ENCODE assay signal across 1 cellular context in the genomic region with DNA sequence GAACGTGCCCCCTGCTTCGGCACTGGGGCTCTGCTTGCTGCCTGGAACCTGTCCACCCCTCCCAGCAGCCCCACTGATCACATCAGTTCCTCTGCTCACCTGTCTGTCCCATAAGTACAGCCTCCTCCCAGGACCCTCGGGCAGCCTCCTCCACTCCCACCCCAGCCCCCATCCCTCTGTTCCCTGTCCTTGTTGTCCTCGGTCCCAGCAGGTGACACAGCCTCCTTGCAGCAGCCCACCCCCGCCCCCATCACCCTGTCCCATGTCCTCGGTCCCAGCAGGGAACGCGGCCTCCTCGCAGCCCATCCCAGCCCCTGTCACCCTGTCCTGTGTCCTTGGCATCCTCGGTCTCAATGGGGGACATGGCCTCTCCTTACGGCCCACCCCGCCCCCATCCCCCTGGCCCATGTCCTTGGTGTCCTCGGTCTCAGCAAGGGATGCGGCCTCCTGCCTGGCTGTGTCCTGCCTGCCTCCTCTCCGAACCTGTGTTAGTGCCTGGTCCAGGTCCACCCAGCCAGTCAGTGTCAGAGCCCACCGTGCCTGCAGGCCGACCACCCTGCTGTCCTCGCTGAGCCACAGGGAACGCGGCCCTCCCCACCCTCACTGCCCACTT.
TF ChIP-seq lines count a peak whose summit lies in the region.

No MANE protein-coding gene starts in this region.

TF ChIP-seq in H1, 55 proteins besides CTCF, POLR2A, EP300 and RAD21:
- no peak for TF ChIP-seq NANOG (IDR thresholded peaks at IDR 0.05; ENCODE audit: insufficient read depth, low read depth, low read length, poor library complexity, severe bottlenecking)
- no peak for TF ChIP-seq SIX5 (IDR thresholded peaks at IDR 0.05; ENCODE audit: low read depth, low read length)
- TF ChIP-seq, protein P1, sequence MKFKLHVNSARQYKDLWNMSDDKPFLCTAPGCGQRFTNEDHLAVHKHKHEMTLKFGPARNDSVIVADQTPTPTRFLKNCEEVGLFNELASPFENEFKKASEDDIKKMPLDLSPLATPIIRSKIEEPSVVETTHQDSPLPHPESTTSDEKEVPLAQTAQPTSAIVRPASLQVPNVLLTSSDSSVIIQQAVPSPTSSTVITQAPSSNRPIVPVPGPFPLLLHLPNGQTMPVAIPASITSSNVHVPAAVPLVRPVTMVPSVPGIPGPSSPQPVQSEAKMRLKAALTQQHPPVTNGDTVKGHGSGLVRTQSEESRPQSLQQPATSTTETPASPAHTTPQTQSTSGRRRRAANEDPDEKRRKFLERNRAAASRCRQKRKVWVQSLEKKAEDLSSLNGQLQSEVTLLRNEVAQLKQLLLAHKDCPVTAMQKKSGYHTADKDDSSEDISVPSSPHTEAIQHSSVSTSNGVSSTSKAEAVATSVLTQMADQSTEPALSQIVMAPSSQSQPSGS (IDR thresholded peaks at IDR 0.05; ENCODE audit: low read length), result no peak
- TF ChIP-seq, protein P2, sequence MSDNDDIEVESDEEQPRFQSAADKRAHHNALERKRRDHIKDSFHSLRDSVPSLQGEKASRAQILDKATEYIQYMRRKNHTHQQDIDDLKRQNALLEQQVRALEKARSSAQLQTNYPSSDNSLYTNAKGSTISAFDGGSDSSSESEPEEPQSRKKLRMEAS (IDR thresholded peaks at IDR 0.05), result no peak
- TF ChIP-seq, protein P3, sequence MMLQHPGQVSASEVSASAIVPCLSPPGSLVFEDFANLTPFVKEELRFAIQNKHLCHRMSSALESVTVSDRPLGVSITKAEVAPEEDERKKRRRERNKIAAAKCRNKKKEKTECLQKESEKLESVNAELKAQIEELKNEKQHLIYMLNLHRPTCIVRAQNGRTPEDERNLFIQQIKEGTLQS (IDR thresholded peaks at IDR 0.05; ENCODE audit: insufficient read depth, low read depth, low read length), result no peak
- no peak for TF ChIP-seq TAF1 (IDR thresholded peaks at IDR 0.05; ENCODE audit: low read depth, low read length)
